Comparison of ENCODE assay signal across 10 cellular contexts in the genomic region with DNA sequence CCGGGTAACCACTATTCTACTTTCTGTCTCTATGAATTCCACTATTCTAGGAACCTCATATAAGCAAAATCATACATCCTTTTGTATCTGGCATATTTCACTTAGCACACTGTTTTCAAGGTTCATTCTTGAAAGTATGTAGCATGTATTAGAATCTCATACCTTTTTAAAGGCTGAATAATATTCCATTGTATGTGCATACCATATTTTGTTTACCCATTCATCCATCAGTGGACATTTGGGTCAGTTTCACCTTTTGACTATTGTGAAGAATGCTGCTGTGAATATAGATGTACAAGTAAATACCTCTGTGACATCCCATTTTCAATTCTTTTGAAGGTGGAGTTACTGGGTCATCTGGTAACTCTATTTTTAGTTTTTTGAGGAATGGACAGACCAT.
"Had no signal": no experiment of that assay in that cellular context is flagged by ENCODE, and none has a peak within 500 bp of the region (broad histone marks: within the 10 kb centered on the region; RNA-seq: fewer than 3 reads in every experiment).

No MANE protein-coding gene starts in this region.

- H3K27me3 Mint-ChIP-seq: IgD-negative memory B cell had no signal

- H3K4me3 Mint-ChIP-seq: GM23338, H9, HFFc6, IgD-negative memory B cell had no signal

- H2AFZ ChIP-seq: GM23338 had no signal

- H3K4me1 Mint-ChIP-seq: IgD-negative memory B cell had no signal

- H3K27ac ChIP-seq: HL-60 had no signal

- H3K4me2 ChIP-seq: GM23338 had no signal

- FAIRE-seq: H1, H54, HepG2 had no signal

- H3K9me3 Mint-ChIP-seq: HFFc6 had no signal

- DNase-seq: H9, HCEC 1CT, HFFc6, KG1 had no signal

- H3K4me3 ChIP-seq: GM23338 had no signal

- H3K27ac Mint-ChIP-seq: GM23338, H9, HFFc6, IgD-negative memory B cell had no signal

- ATAC-seq: GM23338, HepG2 had no signal
